In genomic region chr19:34772697-34773554, GRCh38 we compare ENCODE assay signal across 8 cellular contexts. TPM values are rescaled to one million over a fixed set of nuclear protein-coding genes. Genes with fewer than 3 reads are reported as not detected.
DNase-seq lines count a peak whose midpoint lies in the region; ATAC-seq, FAIRE-seq and TF ChIP-seq lines count a peak whose summit lies in the region.

ZNF599 (minus strand) TSS chr19:34773215; CDS start chr19:34772841, 374 bp downstream.

- FAIRE-seq in H54 (lab: Jason Lieb, UNC) (peak; percentile 86), pancreas (lab: Jason Lieb, UNC) (no peak)

- peak; percentile 87 for TF ChIP-seq POLR2A in H54 (IDR thresholded peaks at IDR 0.05; ENCODE audit: low read depth, low read length)

- H3K27ac ChIP-seq in cardiac muscle cell, result peak within 1 kb of the TSS; percentile 84
- peak within 1 kb of the TSS; percentile 58 to 64 (median 62) for H3K27ac ChIP-seq in pancreas
- H3K27ac ChIP-seq in tibial artery, result peak within 1 kb of the TSS; percentile 71 to 84

- 3% methylated on average over 63 to 69 of the region's 69 CpGs for WGBS in pancreas, 2 donors

- DNase-seq in G401 (ENCODE audit: low spot score) (peak; percentile 95), H54 (ENCODE audit: insufficient read length, low spot score) (peak; percentile 86), LoVo (ENCODE audit: low spot score) (peak; percentile 83), cardiac muscle cell (ENCODE audit: low read depth in 1 of 2, low spot score in 1 of 2) (peak; percentile 94 to 95), pancreas (peak; percentile 88 to 96 (median 92)), tibial artery (peak; percentile 87 to 94)
- peak; percentile 90 for DNase-seq in activated naive CD8-positive, alpha-beta T cell treated with anti-CD3 and anti-CD28 coated beads for 36 hours

- H3K27me3 Mint-ChIP-seq in activated naive CD8-positive, alpha-beta T cell treated with anti-CD3 and anti-CD28 coated beads for 36 hours, result no peaks in the 10 kb centered on the region

- H3K27me3 ChIP-seq in cardiac muscle cell (no peaks in the 10 kb centered on the region), pancreas (no peaks in the 10 kb centered on the region), tibial artery (no peaks in the 10 kb centered on the region)

- H3K27ac Mint-ChIP-seq in activated naive CD8-positive, alpha-beta T cell treated with anti-CD3 and anti-CD28 coated beads for 36 hours, result peak within 1 kb of the TSS; percentile 87

- peak within 1 kb of the TSS; percentile 89 for H3K4me3 Mint-ChIP-seq in activated naive CD8-positive, alpha-beta T cell treated with anti-CD3 and anti-CD28 coated beads for 36 hours

- H3K4me1 Mint-ChIP-seq in activated naive CD8-positive, alpha-beta T cell treated with anti-CD3 and anti-CD28 coated beads for 36 hours, result peaks cover 12% of the 10 kb centered on the region

- peaks cover 12% of the 10 kb centered on the region for H3K36me3 ChIP-seq in cardiac muscle cell
- peaks cover 0 to 3% (median 0%) of the 10 kb centered on the region in 3 donors for H3K36me3 ChIP-seq in pancreas
- peaks cover 17 to 26% (median 21%) of the 10 kb centered on the region in 3 donors for H3K36me3 ChIP-seq in tibial artery

- in situ Hi-C loops in G401 (cut with HindIII; ENCODE audit: low sequenced_read_pairs), result no loop called here

- H3K9me3 ChIP-seq in cardiac muscle cell (ENCODE audit: low read depth), result no peaks in the 10 kb centered on the region
- H3K9me3 ChIP-seq in pancreas, result no peaks in the 10 kb centered on the region
- H3K9me3 ChIP-seq in tibial artery, result no peaks in the 10 kb centered on the region

- peaks cover 30% of the 10 kb centered on the region for H3K36me3 Mint-ChIP-seq in activated naive CD8-positive, alpha-beta T cell treated with anti-CD3 and anti-CD28 coated beads for 36 hours

- H3K4me1 ChIP-seq in cardiac muscle cell (ENCODE audit: low read depth), result peaks cover 4% of the 10 kb centered on the region
- H3K4me1 ChIP-seq in pancreas, result peaks cover 0 to 4% (median 0%) of the 10 kb centered on the region in 3 donors
- H3K4me1 ChIP-seq in tibial artery, result peaks cover 0 to 12% (median 10%) of the 10 kb centered on the region in 4 donors

- peak; percentile 100 for ATAC-seq in SK-N-SH treated with all-trans-retinoic acid at 6 μM for 48 hours
- ATAC-seq in pancreas, result peak; percentile 100

- H3K4me3 ChIP-seq in cardiac muscle cell (peak within 1 kb of the TSS; percentile 96), pancreas (peak within 1 kb of the TSS; percentile 72 to 92 (median 81)), tibial artery (peak within 1 kb of the TSS; percentile 76 to 82)

- TF ChIP-seq CTCF in cardiac muscle cell (IDR thresholded peaks at IDR 0.05; ENCODE audit: low read depth, low read length) (no peak), pancreas (IDR thresholded peaks at IDR 0.05) (no peak), tibial artery (IDR thresholded peaks at IDR 0.05) (no peak)

- peaks cover 4% of the 10 kb centered on the region for H3K9me3 Mint-ChIP-seq in activated naive CD8-positive, alpha-beta T cell treated with anti-CD3 and anti-CD28 coated beads for 36 hours

- intact Hi-C loops in pancreas (cut with DNase I), result no loop called here
- intact Hi-C loops in tibial artery (cut with DNase I; ENCODE audit: low total_unique reads), result loop anchor here (5.0 kb wide), 1 partner anchor 41 kb away; the partner anchor contains the start of gene ZNF181

TF ChIP-seq in SK-N-SH treated with all-trans-retinoic acid at 6 μM for 48 hours, 23 proteins besides CTCF, POLR2A, EP300 and RAD21:
- no peak for TF ChIP-seq CREB5 (CRISPR knock-in tag; IDR thresholded peaks at IDR 0.05; ENCODE audit: low read depth)
- no peak for TF ChIP-seq BACH2 (CRISPR knock-in tag; IDR thresholded peaks at IDR 0.05; ENCODE audit: borderline replicate concordance)
- no peak for TF ChIP-seq TOX (CRISPR knock-in tag; IDR thresholded peaks at IDR 0.05; ENCODE audit: borderline replicate concordance)

RNA-seq across cellular contexts. Expression of gene ZNF599, which starts in this region (rescaled TPM):
- total RNA-seq in G401 (2014; rRNA removed; shearing (Covaris generic)), result 8.4 and 12.5 TPM in 2 replicates
- total RNA-seq in activated naive CD8-positive, alpha-beta T cell treated with anti-CD3 and anti-CD28 coated beads for 36 hours, result 1 to 10 TPM; 3.9 TPM
- total RNA-seq in cardiac muscle cell (18.4 and 22.7 TPM in 2 replicates), pancreas (1 to 10 TPM; 2.2 to 5.2 (median 2.8) TPM)
- polyA plus RNA-seq in cardiac muscle cell (11.6 and 15.6 TPM in 2 replicates), pancreas (1 to 10 TPM; 3.5 to 6.8 TPM)

Comparison
In these comparisons a context has a peak if more than half of its experiments do, and no peak if none do; other contexts are left out.
1. Peak in every context shown above with its lines: DNase-seq, ATAC-seq, H3K4me3 ChIP-seq and H3K27ac ChIP-seq.